Comparison of ENCODE assay signal across 11 cellular contexts in the genomic region with DNA sequence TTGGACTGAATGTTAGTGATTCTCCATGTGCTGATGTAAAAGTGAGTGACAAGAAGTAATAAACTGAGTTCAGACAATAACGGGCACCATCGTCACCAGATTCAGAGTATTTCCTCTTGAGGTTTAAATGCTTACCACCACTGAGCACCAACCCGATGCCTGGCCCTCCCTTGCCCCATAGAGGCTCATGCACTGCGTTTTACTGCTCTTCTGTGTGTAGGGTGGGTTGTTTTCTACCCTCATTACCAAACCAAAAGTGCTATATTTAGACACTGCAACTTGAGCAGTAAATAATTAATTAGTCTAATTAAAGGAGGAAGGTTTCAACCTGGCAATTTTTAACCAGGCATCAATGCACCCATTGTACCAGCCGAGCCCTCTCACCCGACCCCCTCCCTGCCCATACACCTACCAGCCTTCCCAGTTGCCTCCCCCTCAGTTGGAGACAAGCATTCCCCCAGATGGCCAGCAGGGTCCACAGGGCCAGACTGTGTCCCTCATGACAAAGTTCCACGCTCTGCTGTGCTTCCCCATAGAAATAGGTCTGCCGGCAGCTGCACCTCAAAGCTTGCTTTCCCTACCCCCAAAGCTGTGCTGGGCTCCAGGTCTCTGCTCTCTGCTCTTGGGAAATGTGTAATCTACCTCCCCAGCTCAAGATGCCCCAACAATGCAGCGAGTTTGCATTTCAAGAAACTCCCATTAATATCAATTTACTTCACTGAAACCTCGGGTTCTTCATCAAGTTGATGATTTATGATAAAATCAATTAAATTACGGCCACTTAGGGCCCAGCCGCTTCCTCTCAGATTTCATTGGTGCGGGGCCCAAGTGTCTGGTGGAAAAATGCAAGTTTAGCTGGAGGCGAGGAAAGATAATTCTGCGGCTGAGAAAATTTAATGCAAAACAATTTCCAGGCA. TPM values are rescaled to one million over a fixed set of nuclear protein-coding genes. Genes with fewer than 3 reads are reported as not detected.
DNase-seq lines count a peak whose midpoint lies in the region; ATAC-seq and TF ChIP-seq lines count a peak whose summit lies in the region.
"Had no signal": no experiment of that assay in that cellular context is flagged by ENCODE, and none has a peak within 500 bp of the region (broad histone marks: within the 10 kb centered on the region; RNA-seq: fewer than 3 reads in every experiment).

No MANE protein-coding gene starts in this region.

- DNase-seq in DMS53 (lab: John Stamatoyannopoulos, UW): peak; percentile 31
- no peak for DNase-seq in DMS53 treated with DMSO at 0.1 percent for 48 hours (lab: John Stamatoyannopoulos, UW; ENCODE audit: unreplicated experiment)
- DNase-seq in effector memory CD8-positive, alpha-beta T cell: no peak
- DNase-seq in smooth muscle cell (lab: John Stamatoyannopoulos, UW; ENCODE audit: unreplicated experiment): no peak
- no peak for DNase-seq in activated CD4-positive, alpha-beta T cell treated with anti-CD3 and anti-CD28 coated beads, Interleukin-2, amount 10 ng/mL, durations not matched to agents 7 days and 5 days
- DNase-seq in activated T-cell treated with anti-CD3 and anti-CD28 coated beads for 4 hours: no peak
- DNase-seq: NCI-H1694 had no signal

- peaks cover 19% of the 10 kb centered on the region for H3K79me2 ChIP-seq in smooth muscle cell (ENCODE audit: low read depth)

- H3K9me3 Mint-ChIP-seq in effector memory CD8-positive, alpha-beta T cell: no peaks in the 10 kb centered on the region
- no peaks in the 10 kb centered on the region for H3K9me3 Mint-ChIP-seq in activated CD4-positive, alpha-beta T cell treated with anti-CD3 and anti-CD28 coated beads, Interleukin-2, amount 10 ng/mL, durations not matched to agents 7 days and 5 days

- no peaks in the 10 kb centered on the region for H3K36me3 Mint-ChIP-seq in effector memory CD8-positive, alpha-beta T cell (ENCODE audit: insufficient read depth)
- no peaks in the 10 kb centered on the region for H3K36me3 Mint-ChIP-seq in activated CD4-positive, alpha-beta T cell treated with anti-CD3 and anti-CD28 coated beads, Interleukin-2, amount 10 ng/mL, durations not matched to agents 7 days and 5 days (ENCODE audit: low read depth)

- no peak overlapping the region for H3K4me2 ChIP-seq in smooth muscle cell

- no peak overlapping the region for H3K27ac ChIP-seq in smooth muscle cell (ENCODE audit: low read depth)

- no peak overlapping the region for H2AFZ ChIP-seq in smooth muscle cell (ENCODE audit: low read depth)

- peak; percentile 34 for TF ChIP-seq CTCF in smooth muscle cell (IDR thresholded peaks at IDR 0.05; ENCODE audit: borderline replicate concordance, insufficient read depth, poor library complexity, severe bottlenecking)

- H3K27me3 Mint-ChIP-seq in effector memory CD8-positive, alpha-beta T cell: no peaks in the 10 kb centered on the region
- H3K27me3 Mint-ChIP-seq in activated CD4-positive, alpha-beta T cell treated with anti-CD3 and anti-CD28 coated beads, Interleukin-2, amount 10 ng/mL, durations not matched to agents 7 days and 5 days: peaks cover 33% of the 10 kb centered on the region

- 74% methylated on average over 15 of the region's 15 CpGs for WGBS in smooth muscle cell (ENCODE audit: low lambda C conversion rate)

- peaks cover 83% of the 10 kb centered on the region for H3K27me3 ChIP-seq in smooth muscle cell (ENCODE audit: low read depth)

- no peak overlapping the region for H3K4me3 Mint-ChIP-seq in effector memory CD8-positive, alpha-beta T cell
- H3K4me3 Mint-ChIP-seq in activated CD4-positive, alpha-beta T cell treated with anti-CD3 and anti-CD28 coated beads, Interleukin-2, amount 10 ng/mL, durations not matched to agents 7 days and 5 days: no peak overlapping the region

- peaks cover 100% of the 10 kb centered on the region for H4K20me1 ChIP-seq in smooth muscle cell (ENCODE audit: low read depth)

- H3F3A ChIP-seq in smooth muscle cell (ENCODE audit: low read depth): no peaks in the 10 kb centered on the region

- POLR2A ChIA-PET in activated CD4-positive, alpha-beta T cell treated with anti-CD3 and anti-CD28 coated beads, Interleukin-2, amount 10 ng/mL, durations not matched to agents 7 days and 5 days (lab: Charles Lee): no interaction called here

- H3K9ac ChIP-seq in smooth muscle cell (ENCODE audit: low read depth): no peak overlapping the region

- no peaks in the 10 kb centered on the region for H3K36me3 ChIP-seq in smooth muscle cell (ENCODE audit: low read depth)
- H3K36me3 ChIP-seq: breast epithelium had no signal

- peaks cover 4 to 9% of the 10 kb centered on the region in 2 donors for H3K4me1 Mint-ChIP-seq in effector memory CD8-positive, alpha-beta T cell (ENCODE audit: low read depth in 2 of 2)
- peaks cover 2% of the 10 kb centered on the region for H3K4me1 Mint-ChIP-seq in activated CD4-positive, alpha-beta T cell treated with anti-CD3 and anti-CD28 coated beads, Interleukin-2, amount 10 ng/mL, durations not matched to agents 7 days and 5 days

- H3K4me1 ChIP-seq in smooth muscle cell (ENCODE audit: low read depth): peaks cover 6% of the 10 kb centered on the region

- no peak overlapping the region for H3K4me3 ChIP-seq in smooth muscle cell

- ATAC-seq in HG02943 (IDR thresholded peaks at IDR 0.05; ENCODE audit: low read depth, unreplicated experiment) (peak; percentile 77), GM21576 (IDR thresholded peaks at IDR 0.05; ENCODE audit: unreplicated experiment) (no peak)
- ATAC-seq in effector memory CD8-positive, alpha-beta T cell (replicated peaks): peak; percentile 76

- CTCF ChIA-PET in activated CD4-positive, alpha-beta T cell treated with anti-CD3 and anti-CD28 coated beads, Interleukin-2, amount 10 ng/mL, durations not matched to agents 7 days and 5 days (lab: Charles Lee): interaction anchor here (1.7 kb wide), 1 partner anchor 8 kb away, joined by 4 read pairs; no protein-coding TSS in a partner anchor

- no peaks in the 10 kb centered on the region for H3K9me3 ChIP-seq in smooth muscle cell (replicated peaks; ENCODE audit: low read depth)
- H3K9me3 ChIP-seq: breast epithelium had no signal

- no peak overlapping the region for H3K27ac Mint-ChIP-seq in effector memory CD8-positive, alpha-beta T cell
- H3K27ac Mint-ChIP-seq in activated CD4-positive, alpha-beta T cell treated with anti-CD3 and anti-CD28 coated beads, Interleukin-2, amount 10 ng/mL, durations not matched to agents 7 days and 5 days: no peak overlapping the region

RNA-seq across cellular contexts. Expression of a gene that starts 16.0 kb away (rescaled TPM):
- total RNA-seq in smooth muscle cell: 0.72 and 2.6 TPM in 2 replicates
- polyA plus RNA-seq in smooth muscle cell: 0.96 and 1.0 TPM in 2 replicates
- 1 to 10 TPM; 3.3 to 3.6 TPM for total RNA-seq in activated CD4-positive, alpha-beta T cell treated with anti-CD3 and anti-CD28 coated beads, Interleukin-2, amount 10 ng/mL, durations not matched to agents 7 days and 5 days

RNA-seq across cellular contexts. Expression of a gene that starts 17.2 kb away (rescaled TPM):
- 16.9 and 40.4 TPM in 2 replicates for total RNA-seq in smooth muscle cell
- polyA plus RNA-seq in smooth muscle cell: 26.5 and 35.6 TPM in 2 replicates
- total RNA-seq in activated CD4-positive, alpha-beta T cell treated with anti-CD3 and anti-CD28 coated beads, Interleukin-2, amount 10 ng/mL, durations not matched to agents 7 days and 5 days: 1 to 10 TPM; 3.4 to 4.7 TPM

RNA-seq across cellular contexts. Expression of a gene that starts 27.9 kb away (rescaled TPM):
- 5.1 and 9.1 TPM in 2 replicates for total RNA-seq in smooth muscle cell
- polyA plus RNA-seq in smooth muscle cell: 2.8 and 4.4 TPM in 2 replicates
- 1 to 10 TPM; 3.1 to 4.5 TPM for total RNA-seq in activated CD4-positive, alpha-beta T cell treated with anti-CD3 and anti-CD28 coated beads, Interleukin-2, amount 10 ng/mL, durations not matched to agents 7 days and 5 days

RNA-seq across cellular contexts. Expression of a gene that starts 31.3 kb away (rescaled TPM):
- total RNA-seq in smooth muscle cell: not detected in 2 replicates
- polyA plus RNA-seq in smooth muscle cell: not detected in 2 replicates
- total RNA-seq in activated CD4-positive, alpha-beta T cell treated with anti-CD3 and anti-CD28 coated beads, Interleukin-2, amount 10 ng/mL, durations not matched to agents 7 days and 5 days: not detected
- total RNA-seq: breast epithelium, lung microvascular endothelial cell had no signal

RNA-seq across cellular contexts. Expression of a gene that starts 31.4 kb away (rescaled TPM):
- 0.49 and 0.94 TPM in 2 replicates for total RNA-seq in smooth muscle cell
- 1.4 and 1.8 TPM in 2 replicates for polyA plus RNA-seq in smooth muscle cell
- total RNA-seq in activated CD4-positive, alpha-beta T cell treated with anti-CD3 and anti-CD28 coated beads, Interleukin-2, amount 10 ng/mL, durations not matched to agents 7 days and 5 days: not detected
- total RNA-seq: lung microvascular endothelial cell had no signal
